ENCODE assay signal across 27 cellular contexts in genomic region chr1:7192453-7192852, GRCh38.
"Had no signal": no experiment of that assay in that cellular context is flagged by ENCODE, and none has a peak within 500 bp of the region (broad histone marks: within the 10 kb centered on the region; RNA-seq: fewer than 3 reads in every experiment).

No MANE protein-coding gene starts in this region.

- H3K36me3 Mint-ChIP-seq: stimulated activated naive B cell treated with anti-CD40 and anti-IgM and Interleukin-4, amounts not matched to agents 10 μg/mL and 1 μg/mL and 100 μg/mL, for 72 hours; type B pancreatic cell had no signal

- H3K27me3 ChIP-seq: stomach, testis, thyroid gland, tibial artery, tibial nerve, transverse colon, upper lobe of left lung, upper lobe of right lung, uterus, vagina had no signal

- H3K9me3 Mint-ChIP-seq: stimulated activated naive CD8-positive, alpha-beta T cell treated with anti-CD3 and anti-CD28 coated beads, Interleukin-15, amount 100 ng/mL, for 72 hours; stimulated activated naive CD8-positive, alpha-beta T cell treated with anti-CD3 and anti-CD28 coated beads, Interleukin-15, Interleukin-2, amounts not matched to agents 100 ng/mL and 50 ng/mL, for 24 hours; type B pancreatic cell had no signal

- ATAC-seq: stimulated activated naive B cell treated with anti-CD40 and anti-IgM and Interleukin-4, amounts not matched to agents 10 μg/mL and 1 μg/mL and 100 μg/mL, for 72 hours; stimulated activated naive CD8-positive, alpha-beta T cell treated with anti-CD3 and anti-CD28 coated beads, Interleukin-15, amount 100 ng/mL, for 72 hours; stimulated activated naive CD8-positive, alpha-beta T cell treated with anti-CD3 and anti-CD28 coated beads, Interleukin-15, Interleukin-2, amounts not matched to agents 100 U/mL and 50 U/mL, for 24 hours; upper lobe of right lung had no signal

- H3K36me3 ChIP-seq: stomach, suprapubic skin, thoracic aorta, thyroid gland, tibial artery, tibial nerve, transverse colon, upper lobe of left lung, upper lobe of right lung, uterus, vagina had no signal

- H3K4me1 ChIP-seq: stomach, suprapubic skin, testis, thyroid gland, tibial artery, tibial nerve, transverse colon, upper lobe of left lung, upper lobe of right lung, uterus, vagina had no signal

- DNase-seq: stimulated activated CD4-positive, alpha-beta T cell treated with anti-CD3 and anti-CD28 coated beads, Interleukin-2, amount 100 ng/mL, for 24 hours; stimulated activated CD4-positive, alpha-beta T cell treated with anti-CD3 and anti-CD28 coated beads, Interleukin-2, amount 100 ng/mL, for 48 hours; stimulated activated CD4-positive, alpha-beta T cell treated with anti-CD3 and anti-CD28 coated beads, Interleukin-4, amount 100 ng/mL, for 1 hour; stimulated activated CD4-positive, alpha-beta T cell treated with anti-CD3 and anti-CD28 coated beads, Interleukin-4, amount 100 ng/mL, for 24 hours; stimulated activated CD4-positive, alpha-beta T cell treated with anti-CD3 and anti-CD28 coated beads, Interleukin-4, amount 100 ng/mL, for 4 hours; stimulated activated CD8-positive, alpha-beta memory T cell treated with anti-CD3 and anti-CD28 coated beads, Interleukin-4, amount 100 ng/mL, for 48 hours; stimulated activated naive B cell treated with anti-CD40 and anti-IgM and Interleukin-4, amounts not matched to agents 10 μg/mL and 1 μg/mL and 100 μg/mL, for 72 hours; stimulated activated naive CD4-positive, alpha-beta T cell; stimulated activated naive CD4-positive, alpha-beta T cell treated with Interleukin-2 at 50 U/mL for 16 hours; stimulated activated naive CD8-positive, alpha-beta T cell treated with anti-CD3 and anti-CD28 coated beads, Interleukin-15, amount 100 ng/mL, for 72 hours; stimulated activated naive CD8-positive, alpha-beta T cell treated with anti-CD3 and anti-CD28 coated beads, Interleukin-15, Interleukin-2, amounts not matched to agents 100 U/mL and 50 U/mL, for 24 hours; stomach; substantia nigra; testis; thyroid gland; tibial artery; transverse colon; trophoblast cell; upper lobe of right lung; uterus had no signal

- H3K4me1 Mint-ChIP-seq: stimulated activated naive B cell treated with anti-CD40 and anti-IgM and Interleukin-4, amounts not matched to agents 10 μg/mL and 1 μg/mL and 100 μg/mL, for 72 hours; stimulated activated naive CD8-positive, alpha-beta T cell treated with anti-CD3 and anti-CD28 coated beads, Interleukin-15, amount 100 ng/mL, for 72 hours had no signal

- H3K9me3 ChIP-seq: stomach, suprapubic skin, testis, thoracic aorta, thyroid gland, tibial artery, tibial nerve, transverse colon, upper lobe of left lung, upper lobe of right lung, uterus, vagina had no signal

- H3K4me3 ChIP-seq: stomach, suprapubic skin, testis, thoracic aorta, thyroid gland, tibial artery, tibial nerve, transverse colon, upper lobe of left lung, upper lobe of right lung, uterus, vagina had no signal

- H3K27ac Mint-ChIP-seq: stimulated activated naive B cell treated with anti-CD40 and anti-IgM and Interleukin-4, amounts not matched to agents 10 μg/mL and 1 μg/mL and 100 μg/mL, for 72 hours; stimulated activated naive CD8-positive, alpha-beta T cell treated with anti-CD3 and anti-CD28 coated beads, Interleukin-15, amount 100 ng/mL, for 72 hours; stimulated activated naive CD8-positive, alpha-beta T cell treated with anti-CD3 and anti-CD28 coated beads, Interleukin-15, Interleukin-2, amounts not matched to agents 100 ng/mL and 50 ng/mL, for 24 hours; type B pancreatic cell had no signal

- H3K4me3 Mint-ChIP-seq: stimulated activated naive B cell treated with anti-CD40 and anti-IgM and Interleukin-4, amounts not matched to agents 10 μg/mL and 1 μg/mL and 100 μg/mL, for 72 hours; stimulated activated naive CD8-positive, alpha-beta T cell treated with anti-CD3 and anti-CD28 coated beads, Interleukin-15, amount 100 ng/mL, for 72 hours; stimulated activated naive CD8-positive, alpha-beta T cell treated with anti-CD3 and anti-CD28 coated beads, Interleukin-15, Interleukin-2, amounts not matched to agents 100 ng/mL and 50 ng/mL, for 24 hours; type B pancreatic cell had no signal

- H3K27ac ChIP-seq: stomach, suprapubic skin, testis, thoracic aorta, thyroid gland, tibial artery, tibial nerve, transverse colon, upper lobe of left lung, upper lobe of right lung, uterus, vagina had no signal
